ENCODE assay signal across 1 cellular context in genomic region chr6:30349411-30350177, GRCh38.
TF ChIP-seq lines count a peak whose summit lies in the region.

No MANE protein-coding gene starts in this region.

TF ChIP-seq in GM12878, 131 proteins besides CTCF, POLR2A, EP300 and RAD21:
- peak; percentile 62; the same call in 1 of the 2 replicates for TF ChIP-seq BMI1 (IDR thresholded peaks at IDR 0.05; ENCODE audit: borderline replicate concordance)
- TF ChIP-seq SP1 (IDR thresholded peaks at IDR 0.05; ENCODE audit: low read depth, low read length) = no peak
- peak; percentile 34; the same call in 1 of the 2 replicates for TF ChIP-seq ATF7 (IDR thresholded peaks at IDR 0.05; ENCODE audit: low read depth)
